In the genomic region with DNA sequence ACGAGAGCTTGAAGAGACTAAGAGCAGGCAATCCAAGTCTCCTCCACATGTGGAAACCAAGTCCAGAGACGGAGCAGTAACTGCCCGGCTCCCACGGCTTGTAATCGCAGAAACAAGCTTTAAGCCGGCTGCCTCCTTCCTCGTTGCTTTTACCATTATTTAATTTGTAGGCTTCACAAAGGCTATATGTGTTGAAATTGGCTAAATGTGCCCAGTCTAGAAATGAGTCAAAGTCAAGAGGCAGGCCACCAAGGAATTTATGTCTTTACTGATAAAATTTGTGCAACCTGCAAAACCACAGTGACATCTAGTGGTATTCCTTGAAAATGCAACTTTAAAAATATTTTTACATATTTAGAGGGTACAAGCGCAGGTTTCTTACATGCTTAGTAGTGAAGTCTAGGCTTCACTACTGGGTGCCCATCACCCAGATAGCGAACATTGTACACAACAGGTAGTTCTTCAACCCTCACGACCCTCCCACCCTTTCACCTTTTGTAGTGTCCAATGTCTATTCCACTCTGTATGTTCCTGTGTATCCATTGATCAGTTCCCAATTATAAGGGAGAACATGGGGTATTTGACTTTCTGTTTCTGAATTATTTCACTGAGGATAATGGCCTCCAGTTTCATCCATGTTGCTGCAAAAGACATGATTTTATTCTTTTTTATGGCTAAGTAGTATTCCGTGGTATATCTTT, we compare ENCODE assay signal across 8 cellular contexts. TPM values are rescaled to one million over a fixed set of nuclear protein-coding genes. Genes with fewer than 3 reads are reported as not detected.
DNase-seq lines count a peak whose midpoint lies in the region; ATAC-seq and TF ChIP-seq lines count a peak whose summit lies in the region.

No MANE protein-coding gene starts in this region.

- peak in 1 of 2 experiments; percentile 42 for DNase-seq in Caco-2
- peak; percentile 70 for DNase-seq in NB4 (ENCODE audit: low read depth)
- DNase-seq in glutamatergic neuron = no peak
- peak; percentile 72 for DNase-seq in renal cortical epithelial cell (ENCODE audit: low read depth)
- DNase-seq in activated gamma-delta T cell (lab: John Stamatoyannopoulos, UW) = no peak

- no peaks in the 10 kb centered on the region for H3K27me3 ChIP-seq in Caco-2 (replicated peaks; ENCODE audit: control insufficient read depth, insufficient read depth, low read length)

- ATAC-seq in GM19452 (IDR thresholded peaks at IDR 0.05; ENCODE audit: unreplicated experiment) = peak; percentile 55
- no peak for ATAC-seq in HG03039 (IDR thresholded peaks at IDR 0.05; ENCODE audit: unreplicated experiment)

- POLR2A ChIA-PET in Caco-2 (lab: Charles Lee) = no interaction called here

- H3K27ac Mint-ChIP-seq in Caco-2 (ENCODE audit: unreplicated experiment) (no peak overlapping the region), glutamatergic neuron (ENCODE audit: unreplicated experiment) (no peak overlapping the region)

- H3K36me3 Mint-ChIP-seq in Caco-2 (ENCODE audit: insufficient read depth, unreplicated experiment) = no peaks in the 10 kb centered on the region
- H3K36me3 Mint-ChIP-seq in glutamatergic neuron (ENCODE audit: unreplicated experiment) = no peaks in the 10 kb centered on the region

- TF ChIP-seq CTCF in Caco-2 (IDR thresholded peaks at IDR 0.05; ENCODE audit: insufficient read depth in 1 of 2, low read depth in 1 of 2, low read length in 1 of 2, severe bottlenecking in 1 of 2, unreplicated experiment in 1 of 2) = peak; percentile 74 to 77
- peak; percentile 42 for TF ChIP-seq CTCF in NB4 (IDR thresholded peaks at IDR 0.05; ENCODE audit: low read depth, low read length)
- peak; percentile 90 for TF ChIP-seq CTCF in VCaP (conservative IDR thresholded peaks at IDR 0.05)
- TF ChIP-seq CTCF in glutamatergic neuron (IDR thresholded peaks at IDR 0.05; ENCODE audit: partially characterized antibody, unreplicated experiment) = peak; percentile 86

- H3K4me3 ChIP-seq in Caco-2 (ENCODE audit: low read depth, low read length) (no peak overlapping the region), NB4 (ENCODE audit: low read depth, low read length) (no peak overlapping the region)

- intact Hi-C loops in Caco-2 (cut with micrococcal nuclease; ENCODE audit: unreplicated experiment) = loop anchor here (1.0 to 10.0 kb wide), 4 partner anchors 438 to 1368 kb away; no protein-coding TSS in a partner anchor

- H3K9me3 Mint-ChIP-seq in Caco-2 (ENCODE audit: unreplicated experiment) = no peaks in the 10 kb centered on the region
- no peaks in the 10 kb centered on the region for H3K9me3 Mint-ChIP-seq in glutamatergic neuron (ENCODE audit: unreplicated experiment)

- no peak overlapping the region for H3K4me3 Mint-ChIP-seq in Caco-2 (ENCODE audit: unreplicated experiment)
- H3K4me3 Mint-ChIP-seq in glutamatergic neuron (ENCODE audit: unreplicated experiment) = no peak overlapping the region

- H3K27me3 Mint-ChIP-seq in Caco-2 (ENCODE audit: insufficient read depth, unreplicated experiment) (peaks cover 12% of the 10 kb centered on the region), glutamatergic neuron (ENCODE audit: unreplicated experiment) (peaks cover 1% of the 10 kb centered on the region)

- CTCF ChIA-PET in Caco-2 (lab: Charles Lee) = interaction anchor here (0.7 to 1.6 kb wide), 3 partner anchors 13 to 958 kb away, joined by 3 to 6 read pairs (median 3); no protein-coding TSS in a partner anchor

- H3K4me1 Mint-ChIP-seq in Caco-2 (ENCODE audit: low read depth, unreplicated experiment) (no peaks in the 10 kb centered on the region), glutamatergic neuron (ENCODE audit: low read depth, unreplicated experiment) (peaks cover 8% of the 10 kb centered on the region)

- peak overlapping the region; percentile 71 for H3K27ac ChIP-seq in VCaP

- BruUV-seq in Caco-2 (replicated peaks; lab: Mats Ljungman, UMichigan) = no TSS peak

- no peaks in the 10 kb centered on the region for H3K36me3 ChIP-seq in Caco-2 (ENCODE audit: control insufficient read depth, insufficient read depth, low read length)

- no peak for TF ChIP-seq POLR2A in NB4 (IDR thresholded peaks at IDR 0.05; ENCODE audit: extremely low read depth, insufficient read length)

- no peaks in the 10 kb centered on the region for H3K9me3 ChIP-seq in Caco-2

- no peaks in the 10 kb centered on the region for H3K4me1 ChIP-seq in Caco-2

RNA-seq across cellular contexts. Expression of a gene that starts 33.5 kb away (rescaled TPM):
- total RNA-seq in Caco-2 (2022) (not detected in 2 replicates), glutamatergic neuron (ENCODE audit: unreplicated experiment) (412 TPM), renal cortical epithelial cell (0.20 TPM in 1 of 2 replicates, not detected in the other)

Comparison
In these comparisons a context has a peak if more than half of its experiments do, and no peak if none do; other contexts are left out.
1. DNase-seq: peak in NB4 (single experiment) and renal cortical epithelial cell (single experiment); none in glutamatergic neuron (single experiment) and activated gamma-delta T cell (single experiment).
2. RNA of a gene that starts 33.5 kb away (total RNA-seq): 412 TPM in glutamatergic neuron (single experiment); 0.20 TPM in renal cortical epithelial cell and not detected in Caco-2; every median in the first group is over 100 times any median in the second.
3. Peak in every context shown above with its lines, with median percentiles within 50 percentile points of each other: CTCF ChIP-seq.